7 cellular contexts compared by ENCODE assay signal in the genomic region with DNA sequence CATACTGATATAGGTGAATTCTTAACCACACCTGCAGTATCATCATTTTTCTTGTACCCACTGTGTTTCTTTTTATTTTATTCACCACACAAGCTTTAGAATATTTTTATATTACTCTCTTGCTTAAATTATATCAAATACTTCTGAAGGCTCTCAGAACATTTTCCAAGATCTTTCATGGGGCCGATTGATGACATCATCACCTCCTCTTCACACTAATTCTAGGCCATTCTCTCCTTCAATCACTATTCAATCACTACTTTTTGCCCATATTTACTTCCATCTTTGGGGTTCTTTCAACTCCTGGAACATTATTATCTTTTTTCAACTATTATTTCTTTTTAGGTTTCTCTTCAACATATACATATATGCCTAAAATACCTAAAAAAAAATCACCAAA.
"Had no signal": no experiment of that assay in that cellular context is flagged by ENCODE, and none has a peak within 500 bp of the region (broad histone marks: within the 10 kb centered on the region; RNA-seq: fewer than 3 reads in every experiment).

No MANE protein-coding gene starts in this region.

- H3K4me3 ChIP-seq: K562 had no signal

- FAIRE-seq: HTR-8/SVneo, K562 had no signal

- H3K27ac ChIP-seq: HL-60, KMS-11 had no signal

- ATAC-seq: K562 had no signal

- DNase-seq: IMR-90, KBM-7, KG1 had no signal

- H3K4me2 ChIP-seq: KMS-11 had no signal

- H3K9ac ChIP-seq: KMS-11 had no signal
